ENCODE assay signal across 8 cellular contexts in the genomic region with DNA sequence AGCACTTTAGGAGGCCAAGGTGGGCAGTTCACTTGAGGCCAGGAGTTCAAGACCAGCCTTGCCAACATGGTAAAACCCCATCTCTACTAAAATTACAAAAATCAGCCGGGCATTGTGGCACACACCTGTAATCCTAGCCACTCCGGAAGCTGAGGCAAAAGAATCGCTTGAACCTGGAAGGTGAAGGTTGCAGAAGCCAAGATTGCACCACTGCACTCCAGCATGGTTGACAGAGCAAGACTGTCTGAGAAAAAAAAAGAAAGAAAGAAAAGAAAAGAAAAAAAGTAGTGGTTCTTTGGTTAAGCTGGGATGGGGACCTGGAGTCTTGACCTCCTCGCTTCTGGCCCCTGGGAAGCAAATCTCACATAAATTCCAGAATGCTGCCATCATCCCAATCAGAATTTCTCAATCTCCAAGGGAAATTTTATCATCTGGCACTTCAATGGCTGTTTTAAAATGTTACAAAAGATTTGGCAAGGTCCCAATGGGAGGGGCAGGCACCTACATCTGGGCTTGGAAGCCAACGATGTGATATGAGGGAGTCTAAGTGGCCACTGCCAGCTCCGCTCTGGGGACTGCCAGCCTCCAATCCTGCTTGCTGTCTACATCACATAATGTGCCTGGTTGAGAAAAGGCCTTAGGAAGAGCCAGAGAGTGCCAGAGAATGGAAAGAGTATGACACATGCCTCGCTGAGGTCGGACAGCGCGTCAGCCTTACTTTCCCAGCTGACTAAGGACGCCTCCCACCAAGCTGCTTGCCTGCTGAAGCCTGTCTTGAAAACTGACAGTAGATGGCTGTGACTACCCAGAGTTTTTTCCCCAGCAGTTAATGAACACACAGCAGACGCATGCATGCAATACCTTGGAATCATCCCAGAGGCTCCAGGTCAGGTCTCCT. TPM values are rescaled to one million over a fixed set of nuclear protein-coding genes. Genes with fewer than 3 reads are reported as not detected.
A peak's percentile ranks its signal among the peaks of the same experiment; 100 is the strongest.
DNase-seq lines count a peak whose midpoint lies in the region; ATAC-seq, FAIRE-seq and TF ChIP-seq lines count a peak whose summit lies in the region.

No MANE protein-coding gene starts in this region.

- TF ChIP-seq CTCF in astrocyte (IDR thresholded peaks at IDR 0.05; ENCODE audit: insufficient read depth, low read depth, low read length) (no peak), thoracic aorta (IDR thresholded peaks at IDR 0.05) (no peak)

- H3K4me2 ChIP-seq in astrocyte (ENCODE audit: low read length), result peak overlapping the region; percentile 61

- H2AFZ ChIP-seq in astrocyte (ENCODE audit: low read depth, low read length), result peak overlapping the region; percentile 25

- H3K9me3 ChIP-seq in astrocyte (ENCODE audit: insufficient read depth, low read depth, low read length), result no peaks in the 10 kb centered on the region
- H3K9me3 ChIP-seq in thoracic aorta, result no peaks in the 10 kb centered on the region

- peak overlapping the region; percentile 51 for H3K4me3 Mint-ChIP-seq in astrocyte (ENCODE audit: unreplicated experiment)

- FAIRE-seq in astrocyte (lab: Jason Lieb, UNC), result peak; percentile 43

- H3K9me3 Mint-ChIP-seq in astrocyte (ENCODE audit: unreplicated experiment), result peaks cover 2% of the 10 kb centered on the region

- H3K27me3 Mint-ChIP-seq in astrocyte (ENCODE audit: low read depth, unreplicated experiment), result no peaks in the 10 kb centered on the region

- ATAC-seq in thoracic aorta (ENCODE audit: insufficient number of reproducible peaks, low FRiP score, low read depth) (peak; percentile 90), HG02759 (IDR thresholded peaks at IDR 0.05; ENCODE audit: unreplicated experiment) (no peak), HG03342 (IDR thresholded peaks at IDR 0.05; ENCODE audit: unreplicated experiment) (no peak), GM18498 (IDR thresholded peaks at IDR 0.05; ENCODE audit: unreplicated experiment) (no peak)

- H3K27me3 ChIP-seq in astrocyte (ENCODE audit: insufficient read depth, low read length) (no peaks in the 10 kb centered on the region), thoracic aorta (replicated peaks; ENCODE audit: insufficient read depth) (no peaks in the 10 kb centered on the region)

- H3K4me3 ChIP-seq in astrocyte (ENCODE audit: insufficient read depth, low read depth, low read length) (no peak overlapping the region), thoracic aorta (peak overlapping the region; percentile 8)

- peak overlapping the region; percentile 99 for H3K27ac Mint-ChIP-seq in astrocyte (ENCODE audit: unreplicated experiment)

- DNase-seq in HuH-7 (ENCODE audit: low spot score), result peak; percentile 40
- peak; percentile 98 for DNase-seq in astrocyte (ENCODE audit: low read depth)
- DNase-seq in left kidney (ENCODE audit: low read depth, low spot score), result peak; percentile 86
- peak; percentile 64 for DNase-seq in thoracic aorta (ENCODE audit: low spot score)
- no peak for DNase-seq in activated naive CD4-positive, alpha-beta T cell treated with Interleukin-2 at 50 U/mL for 16 hours

- H3K36me3 Mint-ChIP-seq in astrocyte (ENCODE audit: low read depth, unreplicated experiment), result peaks cover 2% of the 10 kb centered on the region

- no peaks in the 10 kb centered on the region for H3K36me3 ChIP-seq in astrocyte (ENCODE audit: insufficient read depth, low read length)
- no peaks in the 10 kb centered on the region for H3K36me3 ChIP-seq in thoracic aorta

- H3K79me2 ChIP-seq in astrocyte (ENCODE audit: insufficient read depth, low read length), result no peaks in the 10 kb centered on the region

- H3K27ac ChIP-seq in astrocyte (ENCODE audit: low read depth, low read length), result peak overlapping the region; percentile 89
- H3K27ac ChIP-seq in thoracic aorta, result peak overlapping the region; percentile 86 to 91

- peaks cover 37% of the 10 kb centered on the region for H3K4me1 Mint-ChIP-seq in astrocyte (ENCODE audit: low read depth, unreplicated experiment)

- no peaks in the 10 kb centered on the region for H4K20me1 ChIP-seq in astrocyte (ENCODE audit: insufficient read depth, low read length)

- H3K4me1 ChIP-seq in astrocyte (ENCODE audit: insufficient read depth, low read length) (peaks cover 26% of the 10 kb centered on the region), thoracic aorta (ENCODE audit: control insufficient read depth in 1 of 2, low read depth in 2 of 2) (peaks cover 17 to 26% of the 10 kb centered on the region in 2 donors)

- peak overlapping the region; percentile 69 for H3K9ac ChIP-seq in astrocyte (ENCODE audit: low read length)

RNA-seq across cellular contexts. Expression of a gene that starts 42.1 kb away (rescaled TPM):
- total RNA-seq in astrocyte (269 and 275 TPM in 2 replicates), thoracic aorta (100 to 1,000 TPM; 130 to 131 TPM)
